15 cellular contexts compared by ENCODE assay signal in genomic region chr16:56409195-56409594, GRCh38. TPM values are rescaled to one million over a fixed set of nuclear protein-coding genes. Genes with fewer than 3 reads are reported as not detected.
DNase-seq lines count a peak whose midpoint lies in the region; ATAC-seq and TF ChIP-seq lines count a peak whose summit lies in the region.
"Had no signal": no experiment of that assay in that cellular context is flagged by ENCODE, and none has a peak within 500 bp of the region (broad histone marks: within the 10 kb centered on the region; RNA-seq: fewer than 3 reads in every experiment).

No MANE protein-coding gene starts in this region.

- in situ Hi-C loops in ACHN (cut with HindIII; ENCODE audit: low pct_ligation_motif_present, low pct_unique_long_range_greater_than_20kb, low sequenced_read_pairs), result no loop called here

- H3K4me3 ChIP-seq in LNCaP clone FGC (ENCODE audit: low read depth, low read length) (no peak overlapping the region), cardiac fibroblast (replicated peaks in 1 of 2; ENCODE audit: low read depth in 2 of 2, low read length in 2 of 2) (no peak overlapping the region)
- H3K4me3 ChIP-seq: SK-N-MC had no signal

- ATAC-seq in left lobe of liver (peak; percentile 87), GM21360 (IDR thresholded peaks at IDR 0.05; ENCODE audit: unreplicated experiment) (no peak), GM19467 (IDR thresholded peaks at IDR 0.05; ENCODE audit: unreplicated experiment) (no peak)
- ATAC-seq: stimulated activated naive B cell treated with anti-CD40 and anti-IgM and Interleukin-4, amounts not matched to agents 10 μg/mL and 1 μg/mL and 100 μg/mL, for 72 hours had no signal

- TF ChIP-seq CTCF in LNCaP clone FGC (IDR thresholded peaks at IDR 0.05; ENCODE audit: control insufficient read depth, extremely low read depth, insufficient read depth) (no peak), cardiac fibroblast (IDR thresholded peaks at IDR 0.05; ENCODE audit: low read depth, low read length) (no peak)

- peak; percentile 15 for DNase-seq in ACHN
- peak; percentile 65 for DNase-seq in LNCaP clone FGC (ENCODE audit: low read depth)
- DNase-seq in cardiac fibroblast (ENCODE audit: low read depth in 2 of 2), result peak; percentile 43 to 74
- DNase-seq in left lobe of liver (ENCODE audit: low spot score), result peak; percentile 75
- DNase-seq in stimulated activated CD4-positive, alpha-beta T cell treated with anti-CD3 and anti-CD28 coated beads, Interleukin-2, amount 100 ng/mL, for 48 hours, result no peak
- DNase-seq in 8988T, result no peak
- DNase-seq: activated CD4-positive, CD25-positive, alpha-beta regulatory T cell; GDM1; NCI-H187 treated with DMSO at 0.1 percent for 48 hours; NCI-H774; stimulated activated CD4-positive, alpha-beta T cell treated with anti-CD3 and anti-CD28 coated beads, Interleukin-4, amount 100 ng/mL, for 1 hour; stimulated activated naive B cell treated with anti-CD40 and anti-IgM and Interleukin-4, amounts not matched to agents 10 μg/mL and 1 μg/mL and 100 μg/mL, for 72 hours had no signal

RNA-seq across cellular contexts. Expression of gene AMFR, which starts 16.1 kb away (rescaled TPM):
- 159 TPM for total RNA-seq in left lobe of liver

RNA-seq across cellular contexts. Expression of gene NUDT21, which starts 41.9 kb away (rescaled TPM):
- total RNA-seq in left lobe of liver, result 31.7 TPM

RNA-seq across cellular contexts. Expression of gene OGFOD1, which starts 42.2 kb away (rescaled TPM):
- total RNA-seq in left lobe of liver, result 12.1 TPM

Comparison
In these comparisons a context has a peak if more than half of its experiments do, and no peak if none do; other contexts are left out.
1. DNase-seq: peak in ACHN (single experiment), LNCaP clone FGC (single experiment), cardiac fibroblast (2 of 2) and left lobe of liver (single experiment); none in stimulated activated CD4-positive, alpha-beta T cell treated with anti-CD3 and anti-CD28 coated beads, Interleukin-2, amount 100 ng/mL, for 48 hours (0 of 2) and 8988T (single experiment).